In genomic region chr1:41315867-41316266, GRCh38 we compare ENCODE assay signal across 26 cellular contexts. TPM values are rescaled to one million over a fixed set of nuclear protein-coding genes. Genes with fewer than 3 reads are reported as not detected.
"Had no signal": no experiment of that assay in that cellular context is flagged by ENCODE, and none has a peak within 500 bp of the region (broad histone marks: within the 10 kb centered on the region; RNA-seq: fewer than 3 reads in every experiment).

No MANE protein-coding gene starts in this region.

- H3K9me3 Mint-ChIP-seq: activated T-helper 1 cell treated with anti-CD3 and anti-CD28 coated beads, Interleukin-12 subunit alpha, Interleukin-12 subunit beta, Interleukin-2, Interleukin-4 antibody, amounts not matched to agents 30 ng/mL and 10 ng/mL and 1 ng/mL, durations not matched to agents 14 hours and 24 hours and 36 hours; immature natural killer cell; neural crest cell; T-cell; T-helper 2 cell treated with Interferon-gamma antibody and Interleukin-4, amounts not matched to agents 5 μg/mL and 100 μg/mL, for 36 hours had no signal

- H3K4me3 ChIP-seq: hepatocyte, lower lobe of right lung, mucosa of descending colon, spleen, testis had no signal

- ATAC-seq: left lobe of liver, lower lobe of right lung, mucosa of descending colon, T-cell had no signal

- H3K36me3 Mint-ChIP-seq: immature natural killer cell, T-cell had no signal

- H3K27ac Mint-ChIP-seq: activated T-helper 1 cell treated with anti-CD3 and anti-CD28 coated beads, Interleukin-12 subunit alpha, Interleukin-12 subunit beta, Interleukin-2, Interleukin-4 antibody, amounts not matched to agents 30 ng/mL and 10 ng/mL and 1 ng/mL, durations not matched to agents 14 hours and 24 hours and 36 hours; immature natural killer cell; T-cell; T-helper 2 cell treated with Interferon-gamma antibody and Interleukin-4, amounts not matched to agents 5 μg/mL and 100 μg/mL, for 36 hours had no signal

- H3K27ac ChIP-seq: brain microvascular endothelial cell, hepatocyte, lower lobe of right lung, spleen, testis, VCaP had no signal

- H3K4me1 ChIP-seq: lower lobe of right lung, spleen had no signal

- H3K4me2 ChIP-seq: hepatocyte had no signal

- H3K4me3 Mint-ChIP-seq: activated T-helper 1 cell treated with anti-CD3 and anti-CD28 coated beads, Interleukin-12 subunit alpha, Interleukin-12 subunit beta, Interleukin-2, Interleukin-4 antibody, amounts not matched to agents 30 ng/mL and 10 ng/mL and 1 ng/mL, durations not matched to agents 14 hours and 24 hours and 36 hours; immature natural killer cell; neural crest cell; T-cell; T-helper 2 cell treated with Interferon-gamma antibody and Interleukin-4, amounts not matched to agents 5 μg/mL and 100 μg/mL, for 36 hours had no signal

- H3K9me3 ChIP-seq: lower lobe of right lung, mucosa of descending colon, spleen, testis had no signal

- H3K36me3 ChIP-seq: brain microvascular endothelial cell, lower lobe of right lung, spleen had no signal

- DNase-seq: activated CD4-positive, alpha-beta T cell treated with anti-CD3 and anti-CD28 coated beads for 1 hour; activated CD4-positive, alpha-beta T cell treated with anti-CD3 and anti-CD28 coated beads, Interleukin-2, amount 50 U/mL, for 4 hours; activated gamma-delta T cell; activated naive CD4-positive, alpha-beta T cell treated with anti-CD3 and anti-CD28 coated beads, Interleukin-2, amount 50 U/mL, for 16 hours; activated T-cell treated with anti-CD3 and anti-CD28 coated beads for 4 hours; aorta; central memory CD4-positive, alpha-beta T cell; dermis blood vessel endothelial cell; effector CD8-positive, alpha-beta T cell; foreskin melanocyte; immature natural killer cell; lower lobe of right lung; mesendoderm; mucosa of descending colon; spleen; stimulated activated CD4-positive, alpha-beta T cell treated with anti-CD3 and anti-CD28 coated beads, Interleukin-4, amount 100 ng/mL, for 1 hour; stimulated activated naive CD4-positive, alpha-beta T cell; T-cell; testis had no signal

- H3K27me3 ChIP-seq: hepatocyte, spleen, testis had no signal

- H2AFZ ChIP-seq: hepatocyte had no signal

RNA-seq across cellular contexts. Expression of gene FOXO6, which starts 45.4 kb away (rescaled TPM):
- total RNA-seq: activated T-helper 1 cell treated with anti-CD3 and anti-CD28 coated beads, Interleukin-12 subunit alpha, Interleukin-12 subunit beta, Interleukin-2, Interleukin-4 antibody, amounts not matched to agents 30 ng/mL and 10 ng/mL and 1 ng/mL, durations not matched to agents 14 hours and 24 hours and 36 hours; dermis blood vessel endothelial cell had no signal
- polyA plus RNA-seq: immature natural killer cell had no signal
